Comparison of ENCODE assay signal across 22 cellular contexts in genomic region chrX:136191171-136191570, GRCh38. TPM values are rescaled to one million over a fixed set of nuclear protein-coding genes. Genes with fewer than 3 reads are reported as not detected.
A peak's percentile ranks its signal among the peaks of the same experiment; 100 is the strongest.
DNase-seq lines count a peak whose midpoint lies in the region; ATAC-seq and TF ChIP-seq lines count a peak whose summit lies in the region.
"Had no signal": no experiment of that assay in that cellular context is flagged by ENCODE, and none has a peak within 500 bp of the region (broad histone marks: within the 10 kb centered on the region; RNA-seq: fewer than 3 reads in every experiment).

No MANE protein-coding gene starts in this region.

- DNase-seq in Right ventricle myocardium inferior (ENCODE audit: missing footprints) (no peak), cardiac septum (ENCODE audit: low spot score) (no peak), heart left ventricle (no peak), pulmonary artery endothelial cell (ENCODE audit: low read depth, low spot score) (peak; percentile 39), NCI-H2107 treated with DMSO at 0.1 percent for 48 hours (lab: John Stamatoyannopoulos, UW; ENCODE audit: unreplicated experiment) (no peak), DMS153 (lab: John Stamatoyannopoulos, UW) (no peak), HPDE6-E6E7 (ENCODE audit: extremely low spot score) (no peak), NCI-H2171 treated with DMSO at 0.1 percent for 48 hours (lab: John Stamatoyannopoulos, UW) (no peak)
- DNase-seq: activated naive CD4-positive, alpha-beta T cell; activated T-cell treated with anti-CD3 and anti-CD28 coated beads for 4 hours; anterior cingulate cortex; cerebellar nuclear complex; DMS79; foreskin fibroblast; HFFc6; NCI-H1092 treated with DMSO at 0.1 percent for 48 hours; NCI-H774; nucleus accumbens; PC-9; stimulated activated CD4-positive, alpha-beta T cell treated with anti-CD3 and anti-CD28 coated beads, Interleukin-2, amount 100 ng/mL, for 48 hours had no signal

- TF ChIP-seq POLR2A in heart left ventricle (IDR thresholded peaks at IDR 0.05): no peak

- TF ChIP-seq CTCF in heart left ventricle (IDR thresholded peaks at IDR 0.05): no peak

- H3K27me3 ChIP-seq in heart left ventricle: peaks cover 0 to 5% (median 0%) of the 10 kb centered on the region in 9 donors

- intact Hi-C loops in Right ventricle myocardium inferior (cut with DNase I) (no loop called here), cardiac septum (cut with DNase I) (no loop called here), heart left ventricle (cut with DNase I) (loop anchor here in 1 of 10 donors (10.0 kb wide), 1 partner anchor 666 kb away; the partner anchor contains the start of gene INTS6L)

- no peaks in the 10 kb centered on the region for H3K9me3 ChIP-seq in heart left ventricle

- peak overlapping the region; percentile 62 to 93 (median 82) for H3K27ac ChIP-seq in heart left ventricle
- H3K27ac ChIP-seq: KMS-11, PC-9, SK-N-MC had no signal

- peaks cover 0 to 90% (median 57%) of the 10 kb centered on the region in 12 donors for H3K4me1 ChIP-seq in heart left ventricle

- no peaks in the 10 kb centered on the region for H3K36me3 ChIP-seq in heart left ventricle

- 26 to 55% (median 43%) methylated on average over 6 of the region's 6 CpGs for WGBS in heart left ventricle, 4 donors

- ATAC-seq in Right ventricle myocardium inferior (peak; percentile 33), heart left ventricle (peak; percentile 19 to 56 (median 26))

- H3K4me3 ChIP-seq in heart left ventricle: no peak overlapping the region
- H3K4me3 ChIP-seq: PC-9, SK-N-MC had no signal

RNA-seq across cellular contexts. Expression of gene FHL1, which starts 43.8 kb away (rescaled TPM):
- total RNA-seq in Right ventricle myocardium inferior (1,876 TPM), cardiac septum (3,112 TPM), heart left ventricle (1,000 to 10,000 TPM; 1,446 to 4,800 (median 2,127) TPM), pulmonary artery endothelial cell (96.0 and 96.7 TPM in 2 replicates)
- 1,000 to 10,000 TPM; 1,119 to 4,064 TPM for polyA plus RNA-seq in heart left ventricle

Comparison
In these comparisons a context has a peak if more than half of its experiments do, and no peak if none do; other contexts are left out.
1. RNA of gene FHL1, which starts 43.8 kb away (total RNA-seq): 3,112 TPM in cardiac septum (single experiment), 1,446 to 4,800 TPM in heart left ventricle and 1,876 TPM in Right ventricle myocardium inferior (single experiment); 96.0 to 96.7 TPM in pulmonary artery endothelial cell; every median in the first group is over 10 times any median in the second.